Comparison of ENCODE assay signal across 25 cellular contexts in the genomic region with DNA sequence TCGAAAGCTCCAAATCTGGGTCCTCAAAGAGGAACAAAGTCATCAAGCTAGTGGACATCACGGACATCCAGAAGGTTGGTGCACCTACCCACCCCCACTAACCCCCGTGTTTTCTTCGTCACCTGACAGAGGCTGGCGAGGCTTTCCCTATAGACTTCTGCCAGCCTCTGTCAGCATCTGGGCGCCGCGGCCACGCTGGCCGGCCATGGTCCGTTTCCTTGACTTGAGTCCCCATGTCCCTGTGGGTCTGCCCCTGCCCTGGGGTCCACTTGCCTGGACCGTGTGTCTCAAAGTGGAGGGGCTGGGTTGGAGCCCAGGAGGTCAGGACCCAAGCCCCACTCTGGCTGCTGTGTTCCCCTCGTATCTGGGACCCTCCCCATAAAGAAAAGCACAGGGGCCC. TPM values are rescaled to one million over a fixed set of nuclear protein-coding genes. Genes with fewer than 3 reads are reported as not detected.
DNase-seq lines count a peak whose midpoint lies in the region; ATAC-seq, FAIRE-seq and TF ChIP-seq lines count a peak whose summit lies in the region.
"Had no signal": no experiment of that assay in that cellular context is flagged by ENCODE, and none has a peak within 500 bp of the region (broad histone marks: within the 10 kb centered on the region; RNA-seq: fewer than 3 reads in every experiment).

No MANE protein-coding gene starts in this region.

- H3K9me3 ChIP-seq in CD8-positive, alpha-beta T cell (ENCODE audit: low read length) = no peaks in the 10 kb centered on the region
- H3K9me3 ChIP-seq in neuronal stem cell (replicated peaks in 1 of 2; ENCODE audit: control insufficient read depth in 2 of 2, insufficient read depth in 1 of 2, low read depth in 1 of 2, low read length in 2 of 2) = no peaks in the 10 kb centered on the region
- H3K9me3 ChIP-seq: ascending aorta, lower lobe of right lung, SK-N-SH, upper lobe of left lung had no signal

- POLR2A ChIA-PET in CD8-positive, alpha-beta T cell (lab: Charles Lee) = no interaction called here

- peaks cover 3% of the 10 kb centered on the region for H3K79me1 ChIP-seq in neuronal stem cell (ENCODE audit: low read depth, low read length)

- no peak for ATAC-seq in CD8-positive, alpha-beta T cell
- no peak for ATAC-seq in HG02884 (IDR thresholded peaks at IDR 0.05; ENCODE audit: unreplicated experiment)
- ATAC-seq: lower lobe of right lung, sciatic nerve had no signal

- no peaks in the 10 kb centered on the region for H3K36me3 Mint-ChIP-seq in activated naive CD4-positive, alpha-beta T cell treated with anti-CD3 and anti-CD28 coated beads, Interleukin-2, amount 50 U/mL, for 24 hours
- H3K36me3 Mint-ChIP-seq in activated naive CD4-positive, alpha-beta T cell treated with anti-CD3 and anti-CD28 coated beads, Interleukin-2, amount 10 ng/mL, durations not matched to agents 7 days and 5 days = peaks cover 10% of the 10 kb centered on the region
- no peaks in the 10 kb centered on the region for H3K36me3 Mint-ChIP-seq in CD8-positive, alpha-beta T cell
- peaks cover 11% of the 10 kb centered on the region for H3K36me3 Mint-ChIP-seq in activated T-helper 1 cell treated with anti-CD3 and anti-CD28 coated beads, Interleukin-12 subunit alpha, Interleukin-12 subunit beta, Interleukin-2, Interleukin-4 antibody, amounts not matched to agents 30 ng/mL and 10 ng/mL and 1 ng/mL, durations not matched to agents 14 hours and 24 hours and 36 hours (ENCODE audit: low read depth)
- H3K36me3 Mint-ChIP-seq: neural progenitor cell had no signal

- H3K18ac ChIP-seq in neuronal stem cell (ENCODE audit: low read length) = peak overlapping the region; percentile 48

- no peak overlapping the region for H3K27ac ChIP-seq in CD8-positive, alpha-beta T cell (ENCODE audit: low read depth, low read length)
- H3K27ac ChIP-seq in neuronal stem cell (replicated peaks; ENCODE audit: low read length) = no peak overlapping the region
- H3K27ac ChIP-seq: ascending aorta, lower lobe of right lung, neural progenitor cell had no signal

- no peak for FAIRE-seq in D721Med (lab: Jason Lieb, UNC)
- FAIRE-seq: G401.6, kidney had no signal

- no peak overlapping the region for H2AK5ac ChIP-seq in neuronal stem cell (ENCODE audit: low read depth, low read length)

- no peak overlapping the region for H2BK12ac ChIP-seq in neuronal stem cell (ENCODE audit: low read length)

- H2BK120ac ChIP-seq in neuronal stem cell (ENCODE audit: low read depth, low read length) = no peak overlapping the region

- peak overlapping the region; percentile 17 for H3K27ac Mint-ChIP-seq in activated naive CD4-positive, alpha-beta T cell treated with anti-CD3 and anti-CD28 coated beads, Interleukin-2, amount 50 U/mL, for 24 hours
- H3K27ac Mint-ChIP-seq in activated naive CD4-positive, alpha-beta T cell treated with anti-CD3 and anti-CD28 coated beads, Interleukin-2, amount 10 ng/mL, durations not matched to agents 7 days and 5 days = no peak overlapping the region
- no peak overlapping the region for H3K27ac Mint-ChIP-seq in CD8-positive, alpha-beta T cell
- H3K27ac Mint-ChIP-seq in activated T-helper 1 cell treated with anti-CD3 and anti-CD28 coated beads, Interleukin-12 subunit alpha, Interleukin-12 subunit beta, Interleukin-2, Interleukin-4 antibody, amounts not matched to agents 30 ng/mL and 10 ng/mL and 1 ng/mL, durations not matched to agents 14 hours and 24 hours and 36 hours = peak overlapping the region; percentile 94
- H3K27ac Mint-ChIP-seq: neural progenitor cell had no signal

- H2AFZ ChIP-seq in neuronal stem cell (ENCODE audit: low read length) = no peak overlapping the region
- H2AFZ ChIP-seq: neural progenitor cell had no signal

- H3K9me3 Mint-ChIP-seq in activated naive CD4-positive, alpha-beta T cell treated with anti-CD3 and anti-CD28 coated beads, Interleukin-2, amount 50 U/mL, for 24 hours = no peaks in the 10 kb centered on the region
- no peaks in the 10 kb centered on the region for H3K9me3 Mint-ChIP-seq in activated naive CD4-positive, alpha-beta T cell treated with anti-CD3 and anti-CD28 coated beads, Interleukin-2, amount 10 ng/mL, durations not matched to agents 7 days and 5 days
- H3K9me3 Mint-ChIP-seq in CD8-positive, alpha-beta T cell = no peaks in the 10 kb centered on the region
- no peaks in the 10 kb centered on the region for H3K9me3 Mint-ChIP-seq in activated T-helper 1 cell treated with anti-CD3 and anti-CD28 coated beads, Interleukin-12 subunit alpha, Interleukin-12 subunit beta, Interleukin-2, Interleukin-4 antibody, amounts not matched to agents 30 ng/mL and 10 ng/mL and 1 ng/mL, durations not matched to agents 14 hours and 24 hours and 36 hours
- H3K9me3 Mint-ChIP-seq: IgD-negative memory B cell, neural progenitor cell had no signal

- DNase-seq in activated naive CD4-positive, alpha-beta T cell treated with anti-CD3 and anti-CD28 coated beads, Interleukin-2, amount 10 ng/mL, durations not matched to agents 7 days and 5 days = no peak
- DNase-seq in CD8-positive, alpha-beta T cell = peak in 1 of 7 experiments; percentile 12
- DNase-seq in activated T-helper 1 cell treated with anti-CD3 and anti-CD28 coated beads, Interleukin-12 subunit alpha, Interleukin-12 subunit beta, Interleukin-2, Interleukin-4 antibody, amounts not matched to agents 30 ng/mL and 10 ng/mL and 1 ng/mL, durations not matched to agents 14 hours and 24 hours and 36 hours (ENCODE audit: low spot score) = no peak
- DNase-seq in neuronal stem cell (ENCODE audit: low spot score) (no peak), hepatic stellate cell (ENCODE audit: low spot score) (no peak), D721Med (ENCODE audit: insufficient read length, low spot score) (no peak)
- DNase-seq: activated gamma-delta T cell; central memory CD4-positive, alpha-beta T cell; dermis blood vessel endothelial cell; DMS53; kidney; lower lobe of right lung; NCI-H2029 treated with DMSO at 0.1 percent for 48 hours; NCI-H774; SK-N-SH; stimulated activated CD4-positive, alpha-beta T cell treated with anti-CD3 and anti-CD28 coated beads, Interleukin-15, amount 100 ng/mL, for 24 hours; T1000 had no signal

- no peaks in the 10 kb centered on the region for H3K27me3 ChIP-seq in CD8-positive, alpha-beta T cell (ENCODE audit: insufficient read depth, low read length)
- H3K27me3 ChIP-seq in neuronal stem cell (ENCODE audit: control insufficient read depth in 3 of 3, insufficient read depth in 3 of 3, low read depth in 1 of 3, low read length in 3 of 3) = no peaks in the 10 kb centered on the region
- H3K27me3 ChIP-seq: ascending aorta, neural progenitor cell, upper lobe of left lung had no signal

- no peak for TF ChIP-seq CTCF in CD8-positive, alpha-beta T cell (IDR thresholded peaks at IDR 0.05)
- no peak for TF ChIP-seq CTCF in D721Med (IDR thresholded peaks at IDR 0.05; ENCODE audit: insufficient read depth, missing control alignments)

- peak overlapping the region; percentile 43 for H4K8ac ChIP-seq in neuronal stem cell (ENCODE audit: low read depth, low read length)

- intact Hi-C loops in CD8-positive, alpha-beta T cell (cut with DNase I, micrococcal nuclease) = loop anchor here (2.0 kb wide), 2 partner anchors 63 to 99 kb away; no protein-coding TSS in a partner anchor
- intact Hi-C loops in activated T-helper 1 cell treated with anti-CD3 and anti-CD28 coated beads, Interleukin-12 subunit alpha, Interleukin-12 subunit beta, Interleukin-2, Interleukin-4 antibody, amounts not matched to agents 30 ng/mL and 10 ng/mL and 1 ng/mL, durations not matched to agents 14 hours and 24 hours and 36 hours (cut with micrococcal nuclease) = loop anchor here (2.0 kb wide), 1 partner anchor 1357 kb away; no protein-coding TSS in a partner anchor

- no peak overlapping the region for H2BK5ac ChIP-seq in neuronal stem cell (ENCODE audit: low read length)

- H3K4me1 ChIP-seq in CD8-positive, alpha-beta T cell (ENCODE audit: insufficient read depth, low read length) = peaks cover 32% of the 10 kb centered on the region
- peaks cover 0 to under 1% of the 10 kb centered on the region in 2 donors for H3K4me1 ChIP-seq in neuronal stem cell (ENCODE audit: control insufficient read depth in 2 of 2, insufficient read depth in 1 of 2, low read depth in 1 of 2, low read length in 2 of 2)
- H3K4me1 ChIP-seq: neural progenitor cell, upper lobe of left lung had no signal

- no peak overlapping the region for H3K4me3 ChIP-seq in CD8-positive, alpha-beta T cell (ENCODE audit: low read depth, low read length)
- H3K4me3 ChIP-seq in neuronal stem cell (ENCODE audit: low read length in 2 of 2) = no peak overlapping the region
- H3K4me3 ChIP-seq: ascending aorta, neural progenitor cell, upper lobe of left lung had no signal

- no peak overlapping the region for H3K14ac ChIP-seq in neuronal stem cell (ENCODE audit: low read length)

- peak overlapping the region; percentile 89 for H3K4me3 Mint-ChIP-seq in activated naive CD4-positive, alpha-beta T cell treated with anti-CD3 and anti-CD28 coated beads, Interleukin-2, amount 50 U/mL, for 24 hours
- H3K4me3 Mint-ChIP-seq in activated naive CD4-positive, alpha-beta T cell treated with anti-CD3 and anti-CD28 coated beads, Interleukin-2, amount 10 ng/mL, durations not matched to agents 7 days and 5 days = no peak overlapping the region
- H3K4me3 Mint-ChIP-seq in CD8-positive, alpha-beta T cell = peak overlapping the region; percentile 93
- peak overlapping the region; percentile 82 for H3K4me3 Mint-ChIP-seq in activated T-helper 1 cell treated with anti-CD3 and anti-CD28 coated beads, Interleukin-12 subunit alpha, Interleukin-12 subunit beta, Interleukin-2, Interleukin-4 antibody, amounts not matched to agents 30 ng/mL and 10 ng/mL and 1 ng/mL, durations not matched to agents 14 hours and 24 hours and 36 hours
- H3K4me3 Mint-ChIP-seq: neural progenitor cell had no signal

- H4K91ac ChIP-seq in neuronal stem cell (ENCODE audit: low read depth, low read length, poor library complexity) = no peak overlapping the region

- peaks cover 35% of the 10 kb centered on the region for H3K4me1 Mint-ChIP-seq in activated naive CD4-positive, alpha-beta T cell treated with anti-CD3 and anti-CD28 coated beads, Interleukin-2, amount 50 U/mL, for 24 hours
- H3K4me1 Mint-ChIP-seq in activated naive CD4-positive, alpha-beta T cell treated with anti-CD3 and anti-CD28 coated beads, Interleukin-2, amount 10 ng/mL, durations not matched to agents 7 days and 5 days = peaks cover 34% of the 10 kb centered on the region
- peaks cover 22% of the 10 kb centered on the region for H3K4me1 Mint-ChIP-seq in CD8-positive, alpha-beta T cell (ENCODE audit: low read depth)
- peaks cover 34% of the 10 kb centered on the region for H3K4me1 Mint-ChIP-seq in activated T-helper 1 cell treated with anti-CD3 and anti-CD28 coated beads, Interleukin-12 subunit alpha, Interleukin-12 subunit beta, Interleukin-2, Interleukin-4 antibody, amounts not matched to agents 30 ng/mL and 10 ng/mL and 1 ng/mL, durations not matched to agents 14 hours and 24 hours and 36 hours (ENCODE audit: low read depth)
- H3K4me1 Mint-ChIP-seq: neural progenitor cell had no signal

- no peak overlapping the region for H3K4me2 ChIP-seq in neuronal stem cell (ENCODE audit: insufficient read depth, low read length, poor library complexity, severe bottlenecking)
- H3K4me2 ChIP-seq: neural progenitor cell, SK-N-SH had no signal

- no CpG with 5 or more reads among the region's 13 CpGs for WGBS in neuronal stem cell (ENCODE audit: extremely low coverage in 2 of 2, insufficient read length in 2 of 2, insufficient replicate concordance in 1 of 2), 2 donors

- no peaks in the 10 kb centered on the region for H3K27me3 Mint-ChIP-seq in activated naive CD4-positive, alpha-beta T cell treated with anti-CD3 and anti-CD28 coated beads, Interleukin-2, amount 50 U/mL, for 24 hours
- no peaks in the 10 kb centered on the region for H3K27me3 Mint-ChIP-seq in activated naive CD4-positive, alpha-beta T cell treated with anti-CD3 and anti-CD28 coated beads, Interleukin-2, amount 10 ng/mL, durations not matched to agents 7 days and 5 days
- H3K27me3 Mint-ChIP-seq in CD8-positive, alpha-beta T cell (ENCODE audit: low read depth) = no peaks in the 10 kb centered on the region
- no peaks in the 10 kb centered on the region for H3K27me3 Mint-ChIP-seq in activated T-helper 1 cell treated with anti-CD3 and anti-CD28 coated beads, Interleukin-12 subunit alpha, Interleukin-12 subunit beta, Interleukin-2, Interleukin-4 antibody, amounts not matched to agents 30 ng/mL and 10 ng/mL and 1 ng/mL, durations not matched to agents 14 hours and 24 hours and 36 hours (ENCODE audit: insufficient read depth)

- CTCF ChIA-PET in activated naive CD4-positive, alpha-beta T cell treated with anti-CD3 and anti-CD28 coated beads, Interleukin-2, amount 10 ng/mL, durations not matched to agents 7 days and 5 days (lab: Charles Lee) = interaction anchor here (0.7 kb wide), 1 partner anchor 112 kb away, joined by 5 read pairs; no protein-coding TSS in a partner anchor
- CTCF ChIA-PET in CD8-positive, alpha-beta T cell (lab: Charles Lee) = interaction anchor here (1.4 kb wide), 1 partner anchor 112 kb away, joined by 4 read pairs; no protein-coding TSS in a partner anchor

- no peak overlapping the region for H3K9ac ChIP-seq in neuronal stem cell (ENCODE audit: low read depth, low read length, poor library complexity)
- H3K9ac ChIP-seq: neural progenitor cell, SK-N-SH had no signal

- no peaks in the 10 kb centered on the region for H3K36me3 ChIP-seq in CD8-positive, alpha-beta T cell (ENCODE audit: insufficient read depth, low read length)
- peaks cover 2 to 12% of the 10 kb centered on the region in 2 donors for H3K36me3 ChIP-seq in neuronal stem cell (replicated peaks in 1 of 2; ENCODE audit: control insufficient read depth in 2 of 2, insufficient read depth in 2 of 2, low read length in 2 of 2)
- H3K36me3 ChIP-seq: neural progenitor cell had no signal

- no peak overlapping the region for H2BK15ac ChIP-seq in neuronal stem cell (ENCODE audit: low read length)

- H3K23ac ChIP-seq in neuronal stem cell (ENCODE audit: low read depth, low read length, poor library complexity) = no peak overlapping the region

- no peak overlapping the region for H3K4ac ChIP-seq in neuronal stem cell (ENCODE audit: low read length)

RNA-seq across cellular contexts. Expression of a gene that starts 55.3 kb away (rescaled TPM):
- 1 to 10 TPM; 8.4 to 8.7 TPM for total RNA-seq in CD8-positive, alpha-beta T cell
- total RNA-seq in activated T-helper 1 cell treated with anti-CD3 and anti-CD28 coated beads, Interleukin-12 subunit alpha, Interleukin-12 subunit beta, Interleukin-2, Interleukin-4 antibody, amounts not matched to agents 30 ng/mL and 10 ng/mL and 1 ng/mL, durations not matched to agents 14 hours and 24 hours and 36 hours = 87.1 and 90.6 TPM in 2 replicates
- 13.1 TPM for polyA plus RNA-seq in neuronal stem cell (2013, experiment 1 of 2)
- 11.3 TPM for polyA plus RNA-seq in neuronal stem cell (2013, experiment 2 of 2)

Comparison
In these comparisons a context has a peak if more than half of its experiments do, and no peak if none do; other contexts are left out.
1. H3K27ac Mint-ChIP-seq: peak in activated naive CD4-positive, alpha-beta T cell treated with anti-CD3 and anti-CD28 coated beads, Interleukin-2, amount 50 U/mL, for 24 hours (single experiment) and activated T-helper 1 cell treated with anti-CD3 and anti-CD28 coated beads, Interleukin-12 subunit alpha, Interleukin-12 subunit beta, Interleukin-2, Interleukin-4 antibody, amounts not matched to agents 30 ng/mL and 10 ng/mL and 1 ng/mL, durations not matched to agents 14 hours and 24 hours and 36 hours (single experiment); none in activated naive CD4-positive, alpha-beta T cell treated with anti-CD3 and anti-CD28 coated beads, Interleukin-2, amount 10 ng/mL, durations not matched to agents 7 days and 5 days (single experiment) and CD8-positive, alpha-beta T cell (single experiment).